13 cellular contexts compared by ENCODE assay signal in the genomic region with DNA sequence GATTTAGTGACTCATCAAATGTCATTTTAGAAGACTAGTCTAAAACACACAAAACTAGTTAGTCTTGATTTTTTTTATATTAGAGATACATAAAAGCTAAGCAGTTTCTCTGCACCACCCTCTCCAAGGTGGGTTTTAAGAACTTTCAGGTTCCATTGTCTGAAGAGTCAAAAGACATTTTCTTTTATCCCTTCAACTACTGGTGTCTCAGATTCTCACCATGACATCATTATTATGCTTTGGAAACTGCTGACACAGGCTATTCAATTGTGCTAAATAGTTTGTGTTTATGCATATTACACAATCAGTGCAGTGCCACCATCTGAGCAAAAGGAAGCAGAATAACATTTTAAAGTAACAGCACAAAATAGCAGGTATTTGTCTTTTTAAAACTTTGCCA. TPM values are rescaled to one million over a fixed set of nuclear protein-coding genes. Genes with fewer than 3 reads are reported as not detected.
DNase-seq lines count a peak whose midpoint lies in the region; ATAC-seq and TF ChIP-seq lines count a peak whose summit lies in the region.
"Had no signal": no experiment of that assay in that cellular context is flagged by ENCODE, and none has a peak within 500 bp of the region (broad histone marks: within the 10 kb centered on the region; RNA-seq: fewer than 3 reads in every experiment).

No MANE protein-coding gene starts in this region.

- H3K9me3 ChIP-seq in HUES6 (ENCODE audit: control insufficient read depth, insufficient read depth, low read depth, low read length) (no peaks in the 10 kb centered on the region), lower lobe of right lung (no peaks in the 10 kb centered on the region), upper lobe of right lung (no peaks in the 10 kb centered on the region), tibial artery (no peaks in the 10 kb centered on the region)

- peaks cover 64% of the 10 kb centered on the region for H3K79me2 ChIP-seq in ACC112 (ENCODE audit: control insufficient read depth, insufficient read depth, low read length, unreplicated experiment)

- no peak overlapping the region for H3K9ac ChIP-seq in HUES6 (ENCODE audit: low read length)

- H3K27ac ChIP-seq in ACC112 (ENCODE audit: low read depth, low read length): peak overlapping the region; percentile 45
- H3K27ac ChIP-seq in HUES6 (ENCODE audit: low read depth, low read length): peak overlapping the region; percentile 48; the same call in 1 of the 2 replicates
- H3K27ac ChIP-seq in lower lobe of right lung: no peak overlapping the region
- H3K27ac ChIP-seq in upper lobe of right lung: no peak overlapping the region
- H3K27ac ChIP-seq in tibial artery: no peak overlapping the region

- intact Hi-C loops in lower lobe of right lung (cut with DNase I) (no loop called here), upper lobe of right lung (cut with DNase I) (no loop called here), tibial artery (cut with DNase I; ENCODE audit: low total_unique reads) (no loop called here)

- ATAC-seq in lower lobe of right lung (no peak), upper lobe of right lung (no peak)

- TF ChIP-seq CTCF in lower lobe of right lung (IDR thresholded peaks at IDR 0.05): no peak
- no peak for TF ChIP-seq CTCF in upper lobe of right lung (IDR thresholded peaks at IDR 0.05)
- no peak for TF ChIP-seq CTCF in tibial artery (IDR thresholded peaks at IDR 0.05)

- H3K27me3 ChIP-seq in ACC112 (ENCODE audit: insufficient read depth, low read length) (no peaks in the 10 kb centered on the region), HUES6 (ENCODE audit: control insufficient read depth, insufficient read depth, low read length) (no peaks in the 10 kb centered on the region), lower lobe of right lung (ENCODE audit: low read depth) (no peaks in the 10 kb centered on the region), upper lobe of right lung (no peaks in the 10 kb centered on the region), tibial artery (no peaks in the 10 kb centered on the region)

- no peak overlapping the region for H2AFZ ChIP-seq in ACC112 (ENCODE audit: low read length, unreplicated experiment)

- H3K4me3 ChIP-seq in ACC112 (ENCODE audit: low read depth, low read length): no peak overlapping the region
- H3K4me3 ChIP-seq in HUES6 (ENCODE audit: low read depth, low read length): no peak overlapping the region
- no peak overlapping the region for H3K4me3 ChIP-seq in lower lobe of right lung
- no peak overlapping the region for H3K4me3 ChIP-seq in upper lobe of right lung
- no peak overlapping the region for H3K4me3 ChIP-seq in tibial artery

- DNase-seq in astrocyte of the hippocampus (ENCODE audit: low read depth, low spot score): peak; percentile 58
- DNase-seq in glomerular endothelial cell (ENCODE audit: extremely low read depth, low read depth, low spot score): peak; percentile 25
- DNase-seq in lower lobe of right lung: no peak
- no peak for DNase-seq in upper lobe of right lung
- no peak for DNase-seq in NOMO-1 treated with dmso at 0.1 percent for 144 hours (lab: John Stamatoyannopoulos, UW; ENCODE audit: unreplicated experiment)
- DNase-seq in tibial artery: no peak
- DNase-seq: activated CD4-positive, alpha-beta T cell treated with anti-CD3 and anti-CD28 coated beads for 48 hours; central memory CD4-positive, alpha-beta T cell; GF-D8; NCI-H446; retina had no signal

- peaks cover 25% of the 10 kb centered on the region for H3K4me1 ChIP-seq in ACC112 (ENCODE audit: control insufficient read depth, insufficient read depth, low read length, unreplicated experiment)
- peaks cover 29% of the 10 kb centered on the region for H3K4me1 ChIP-seq in HUES6 (ENCODE audit: control insufficient read depth, insufficient read depth, low read length)
- H3K4me1 ChIP-seq in lower lobe of right lung: no peaks in the 10 kb centered on the region
- H3K4me1 ChIP-seq in upper lobe of right lung: no peaks in the 10 kb centered on the region
- H3K4me1 ChIP-seq in tibial artery: no peaks in the 10 kb centered on the region

- H3K36me3 ChIP-seq in ACC112 (ENCODE audit: insufficient read depth, low read length) (peaks cover 19% of the 10 kb centered on the region), HUES6 (ENCODE audit: control insufficient read depth, insufficient read depth, low read length) (peaks cover 44% of the 10 kb centered on the region), lower lobe of right lung (no peaks in the 10 kb centered on the region), upper lobe of right lung (no peaks in the 10 kb centered on the region), tibial artery (no peaks in the 10 kb centered on the region)

RNA-seq across cellular contexts. Expression of a gene that starts 52.2 kb away (rescaled TPM):
- total RNA-seq in glomerular endothelial cell: 89.8 and 98.3 TPM in 2 replicates
- 2.0 TPM for total RNA-seq in lower lobe of right lung
- 3.3 TPM for total RNA-seq in upper lobe of right lung

Comparison
In these comparisons a context has a peak if more than half of its experiments do, and no peak if none do; other contexts are left out.
1. H3K27ac ChIP-seq: peak in ACC112 (single experiment) and HUES6 (single experiment); none in lower lobe of right lung (single experiment), upper lobe of right lung (single experiment) and tibial artery (0 of 2).
2. DNase-seq: peak in astrocyte of the hippocampus (single experiment) and glomerular endothelial cell (single experiment); none in lower lobe of right lung (single experiment), upper lobe of right lung (single experiment), NOMO-1 treated with dmso at 0.1 percent for 144 hours (single experiment) and tibial artery (0 of 2).
3. RNA of a gene that starts 52.2 kb away (total RNA-seq): 89.8 to 98.3 TPM in glomerular endothelial cell; 3.3 TPM in upper lobe of right lung (single experiment) and 2.0 TPM in lower lobe of right lung (single experiment); every median in the first group is over 10 times any median in the second.